Comparison of ENCODE assay signal across 9 cellular contexts in the genomic region with DNA sequence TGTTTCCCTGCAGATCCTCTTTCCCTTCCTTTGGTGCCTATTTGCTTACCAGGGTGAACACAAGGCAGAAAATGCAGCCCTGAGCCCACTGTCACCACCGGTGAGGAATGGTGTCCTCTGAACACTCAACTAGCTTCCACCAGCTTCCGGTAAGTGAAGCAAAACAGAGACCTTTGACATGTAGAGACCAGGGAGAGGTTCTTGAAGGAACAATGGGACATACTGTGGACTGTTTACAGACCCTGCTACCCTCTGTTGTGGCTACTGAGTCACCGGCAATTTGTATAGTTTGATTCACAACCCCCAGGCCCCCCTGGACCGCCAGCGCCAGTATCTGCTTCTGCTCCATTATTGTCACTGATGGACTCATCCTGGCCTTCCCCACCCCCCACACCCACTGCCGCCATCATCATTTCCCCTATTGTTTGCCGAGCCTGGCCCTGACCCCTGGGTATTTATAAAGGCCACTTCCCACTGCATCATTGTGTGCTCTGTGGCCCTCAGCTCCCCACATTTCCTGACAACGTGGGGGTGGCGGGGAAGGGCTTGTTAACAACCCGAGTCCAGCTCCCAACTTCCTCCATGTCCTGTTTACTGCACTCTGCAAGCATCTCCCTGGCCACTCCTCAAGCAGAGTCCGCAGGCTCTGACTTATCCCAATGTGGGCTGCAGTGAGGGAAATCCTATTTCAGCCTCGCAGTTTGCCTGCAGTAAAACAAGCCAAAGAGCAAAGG.
DNase-seq lines count a peak whose midpoint lies in the region; ATAC-seq and TF ChIP-seq lines count a peak whose summit lies in the region.
"Had no signal": no experiment of that assay in that cellular context is flagged by ENCODE, and none has a peak within 500 bp of the region (broad histone marks: within the 10 kb centered on the region; RNA-seq: fewer than 3 reads in every experiment).

No MANE protein-coding gene starts in this region.

- ATAC-seq in T-helper 17 cell = no peak
- ATAC-seq in naive thymus-derived CD4-positive, alpha-beta T cell = no peak
- ATAC-seq in GM18511 (IDR thresholded peaks at IDR 0.05; ENCODE audit: unreplicated experiment) = no peak

- H3K9me3 Mint-ChIP-seq in naive thymus-derived CD4-positive, alpha-beta T cell = peaks cover 0 to 3% (median 0%) of the 10 kb centered on the region in 11 donors
- peaks cover 3% of the 10 kb centered on the region for H3K9me3 Mint-ChIP-seq in activated CD4-positive, alpha-beta T cell treated with anti-CD3 and anti-CD28 coated beads, Interleukin-2, amount 10 ng/mL, durations not matched to agents 24 days and 14 days

- CTCF ChIA-PET in naive thymus-derived CD4-positive, alpha-beta T cell (lab: Charles Lee) = interaction anchor here (0.6 to 1.6 kb wide), 3 partner anchors 17 to 33 kb away, joined by 3 to 7 read pairs (median 3); no protein-coding TSS in a partner anchor

- intact Hi-C loops in naive thymus-derived CD4-positive, alpha-beta T cell (cut with micrococcal nuclease) = loop anchor here in 1 of 2 donors (5.0 kb wide), 1 partner anchor 33 kb away; no protein-coding TSS in a partner anchor
- intact Hi-C loops in thyroid gland (cut with DNase I) = no loop called here
- intact Hi-C loops in activated CD4-positive, alpha-beta T cell treated with anti-CD3 and anti-CD28 coated beads, Interleukin-2, amount 10 ng/mL, durations not matched to agents 24 days and 14 days (cut with micrococcal nuclease) = no loop called here

- WGBS in thyroid gland, 2 donors = 67 to 78% methylated on average over 12 of the region's 12 CpGs

- TF ChIP-seq POLR2A in thyroid gland (IDR thresholded peaks at IDR 0.05) (no peak), erythroblast (IDR thresholded peaks at IDR 0.05; ENCODE audit: low read length) (no peak)

- peak overlapping the region; percentile 65 for H3K27ac Mint-ChIP-seq in T-helper 17 cell
- H3K27ac Mint-ChIP-seq in naive thymus-derived CD4-positive, alpha-beta T cell = peak overlapping the region in 5 of 9 donors; percentile 44 to 71 (median 54)
- H3K27ac Mint-ChIP-seq in activated CD4-positive, alpha-beta T cell treated with anti-CD3 and anti-CD28 coated beads, Interleukin-2, amount 10 ng/mL, durations not matched to agents 24 days and 14 days = no peak overlapping the region
- H3K27ac Mint-ChIP-seq: activated T-cell treated with anti-CD3 and anti-CD28 coated beads, Interleukin-2, amount 50 U/mL, for 24 hours had no signal

- peaks cover 5% of the 10 kb centered on the region for H3K36me3 Mint-ChIP-seq in T-helper 17 cell (ENCODE audit: low read depth)
- peaks cover 0 to 20% (median 3%) of the 10 kb centered on the region in 5 donors for H3K36me3 Mint-ChIP-seq in naive thymus-derived CD4-positive, alpha-beta T cell
- peaks cover 2% of the 10 kb centered on the region for H3K36me3 Mint-ChIP-seq in activated CD4-positive, alpha-beta T cell treated with anti-CD3 and anti-CD28 coated beads, Interleukin-2, amount 10 ng/mL, durations not matched to agents 24 days and 14 days (ENCODE audit: low read depth)

- no peak for DNase-seq in T-helper 17 cell
- DNase-seq in glomerular endothelial cell (ENCODE audit: extremely low read depth, low read depth, low spot score) = peak; percentile 77
- DNase-seq in naive thymus-derived CD4-positive, alpha-beta T cell = no peak
- peak; percentile 15 to 43 for DNase-seq in thyroid gland
- DNase-seq in erythroblast (lab: John Stamatoyannopoulos, UW) = no peak
- DNase-seq in activated CD4-positive, alpha-beta T cell treated with anti-CD3 and anti-CD28 coated beads, Interleukin-2, amount 10 ng/mL, durations not matched to agents 24 days and 14 days = no peak
- DNase-seq: activated T-cell treated with anti-CD3 and anti-CD28 coated beads, Interleukin-2, amount 50 U/mL, for 24 hours; WERI-Rb-1 had no signal

- H3K27me3 ChIP-seq in naive thymus-derived CD4-positive, alpha-beta T cell (ENCODE audit: control insufficient read depth in 2 of 2, insufficient read depth in 2 of 2, low read length in 2 of 2) = no peaks in the 10 kb centered on the region
- no peaks in the 10 kb centered on the region for H3K27me3 ChIP-seq in thyroid gland

- H3K36me3 ChIP-seq in naive thymus-derived CD4-positive, alpha-beta T cell (ENCODE audit: control insufficient read depth in 2 of 3, insufficient read depth in 3 of 3, low read length in 3 of 3) = no peaks in the 10 kb centered on the region
- no peaks in the 10 kb centered on the region for H3K36me3 ChIP-seq in thyroid gland
- H3K36me3 ChIP-seq: WERI-Rb-1 had no signal

- no peak for TF ChIP-seq CTCF in thyroid gland (IDR thresholded peaks at IDR 0.05)

- H3K4me1 ChIP-seq in naive thymus-derived CD4-positive, alpha-beta T cell (ENCODE audit: control insufficient read depth in 2 of 2, insufficient read depth in 2 of 2, low read length in 2 of 2) = peaks cover 18 to 40% of the 10 kb centered on the region in 2 donors
- H3K4me1 ChIP-seq in thyroid gland = peaks cover 0 to 5% of the 10 kb centered on the region in 2 donors

- no peaks in the 10 kb centered on the region for H3K27me3 Mint-ChIP-seq in T-helper 17 cell
- H3K27me3 Mint-ChIP-seq in naive thymus-derived CD4-positive, alpha-beta T cell = no peaks in the 10 kb centered on the region
- no peaks in the 10 kb centered on the region for H3K27me3 Mint-ChIP-seq in activated CD4-positive, alpha-beta T cell treated with anti-CD3 and anti-CD28 coated beads, Interleukin-2, amount 10 ng/mL, durations not matched to agents 24 days and 14 days
- H3K27me3 Mint-ChIP-seq: activated T-cell treated with anti-CD3 and anti-CD28 coated beads, Interleukin-2, amount 50 U/mL, for 24 hours had no signal

- H3K4me1 Mint-ChIP-seq in T-helper 17 cell = peaks cover 38% of the 10 kb centered on the region
- H3K4me1 Mint-ChIP-seq in naive thymus-derived CD4-positive, alpha-beta T cell = peaks cover 38 to 92% (median 81%) of the 10 kb centered on the region in 7 donors
- H3K4me1 Mint-ChIP-seq in activated CD4-positive, alpha-beta T cell treated with anti-CD3 and anti-CD28 coated beads, Interleukin-2, amount 10 ng/mL, durations not matched to agents 24 days and 14 days = peaks cover 62% of the 10 kb centered on the region

- POLR2A ChIA-PET in naive thymus-derived CD4-positive, alpha-beta T cell (lab: Charles Lee) = interaction anchor here (0.5 to 2.5 kb wide), 10 partner anchors 8 to 145 kb away, joined by 3 to 13 read pairs (median 4); no protein-coding TSS in a partner anchor

- no peak overlapping the region for H3K4me3 Mint-ChIP-seq in T-helper 17 cell
- H3K4me3 Mint-ChIP-seq in naive thymus-derived CD4-positive, alpha-beta T cell = no peak overlapping the region
- no peak overlapping the region for H3K4me3 Mint-ChIP-seq in activated CD4-positive, alpha-beta T cell treated with anti-CD3 and anti-CD28 coated beads, Interleukin-2, amount 10 ng/mL, durations not matched to agents 24 days and 14 days
- H3K4me3 Mint-ChIP-seq: activated T-cell treated with anti-CD3 and anti-CD28 coated beads, Interleukin-2, amount 50 U/mL, for 24 hours had no signal

- H3K9me3 ChIP-seq in T-helper 17 cell (ENCODE audit: control insufficient read depth, low read length, poor library complexity, severe bottlenecking) (no peaks in the 10 kb centered on the region), thyroid gland (no peaks in the 10 kb centered on the region)
- no peaks in the 10 kb centered on the region for H3K9me3 ChIP-seq in naive thymus-derived CD4-positive, alpha-beta T cell (ENCODE audit: control insufficient read depth in 2 of 3, low read length in 3 of 3)

- no peak overlapping the region for H3K27ac ChIP-seq in naive thymus-derived CD4-positive, alpha-beta T cell (ENCODE audit: low read depth, low read length)
- H3K27ac ChIP-seq in thyroid gland = peak overlapping the region in 1 of 3 donors; percentile 77
- H3K27ac ChIP-seq: WERI-Rb-1 had no signal

- H3K4me3 ChIP-seq in naive thymus-derived CD4-positive, alpha-beta T cell (ENCODE audit: low read length) = no peak overlapping the region
- H3K4me3 ChIP-seq in thyroid gland (replicated peaks in 1 of 3) = no peak overlapping the region

Comparison
In these comparisons a context has a peak if more than half of its experiments do, and no peak if none do; other contexts are left out.
1. DNase-seq: peak in glomerular endothelial cell (single experiment) and thyroid gland (2 of 2); none in T-helper 17 cell (0 of 3), naive thymus-derived CD4-positive, alpha-beta T cell (0 of 9), erythroblast (0 of 2) and activated CD4-positive, alpha-beta T cell treated with anti-CD3 and anti-CD28 coated beads, Interleukin-2, amount 10 ng/mL, durations not matched to agents 24 days and 14 days (single experiment).